Comparison of ENCODE assay signal across 8 cellular contexts in genomic region chrX:56813318-56813837, GRCh38.
DNase-seq lines count a peak whose midpoint lies in the region; ATAC-seq and TF ChIP-seq lines count a peak whose summit lies in the region.

No MANE protein-coding gene starts in this region.

- H3K9me3 Mint-ChIP-seq in glutamatergic neuron (ENCODE audit: unreplicated experiment): peaks cover 6% of the 10 kb centered on the region

- peaks cover 4% of the 10 kb centered on the region for H3K36me3 Mint-ChIP-seq in glutamatergic neuron (ENCODE audit: unreplicated experiment)

- peak overlapping the region; percentile 59 for H3K27ac Mint-ChIP-seq in glutamatergic neuron (ENCODE audit: unreplicated experiment)

- H3K27me3 Mint-ChIP-seq in glutamatergic neuron (ENCODE audit: unreplicated experiment): peaks cover 2% of the 10 kb centered on the region

- peak; percentile 30 for ATAC-seq in GM21526 (IDR thresholded peaks at IDR 0.05; ENCODE audit: low FRiP score, unreplicated experiment)
- ATAC-seq in HG03045 (IDR thresholded peaks at IDR 0.05; ENCODE audit: unreplicated experiment): no peak

- H3K4me3 ChIP-seq in AG10803 (ENCODE audit: low read length): peak overlapping the region; percentile 0

- H3K4me3 Mint-ChIP-seq in glutamatergic neuron (ENCODE audit: unreplicated experiment): no peak overlapping the region

- DNase-seq in AG10803 (ENCODE audit: low read depth): peak; percentile 83
- peak; percentile 68 for DNase-seq in M059J (ENCODE audit: low read depth)
- DNase-seq in activated T-cell treated with anti-CD3 and anti-CD28 coated beads for 4 hours: peak; percentile 21
- no peak for DNase-seq in glutamatergic neuron
- DNase-seq in stimulated activated naive CD4-positive, alpha-beta T cell treated with Interleukin-2 at 50 U/mL for 16 hours (lab: John Stamatoyannopoulos, UW): peak; percentile 42
- no peak for DNase-seq in NCI-H510A (lab: John Stamatoyannopoulos, UW)

- peaks cover 2% of the 10 kb centered on the region for H3K4me1 Mint-ChIP-seq in glutamatergic neuron (ENCODE audit: low read depth, unreplicated experiment)

- TF ChIP-seq CTCF in AG10803 (conservative IDR thresholded peaks at IDR 0.05; ENCODE audit: low read length) (no peak), glutamatergic neuron (IDR thresholded peaks at IDR 0.05; ENCODE audit: partially characterized antibody, unreplicated experiment) (no peak)

Comparison
In these comparisons a context has a peak if more than half of its experiments do, and no peak if none do; other contexts are left out.
1. DNase-seq: peak in AG10803 (single experiment), M059J (single experiment), activated T-cell treated with anti-CD3 and anti-CD28 coated beads for 4 hours (single experiment) and stimulated activated naive CD4-positive, alpha-beta T cell treated with Interleukin-2 at 50 U/mL for 16 hours (single experiment); none in glutamatergic neuron (single experiment) and NCI-H510A (single experiment).